1 cellular context compared by ENCODE assay signal in the genomic region with DNA sequence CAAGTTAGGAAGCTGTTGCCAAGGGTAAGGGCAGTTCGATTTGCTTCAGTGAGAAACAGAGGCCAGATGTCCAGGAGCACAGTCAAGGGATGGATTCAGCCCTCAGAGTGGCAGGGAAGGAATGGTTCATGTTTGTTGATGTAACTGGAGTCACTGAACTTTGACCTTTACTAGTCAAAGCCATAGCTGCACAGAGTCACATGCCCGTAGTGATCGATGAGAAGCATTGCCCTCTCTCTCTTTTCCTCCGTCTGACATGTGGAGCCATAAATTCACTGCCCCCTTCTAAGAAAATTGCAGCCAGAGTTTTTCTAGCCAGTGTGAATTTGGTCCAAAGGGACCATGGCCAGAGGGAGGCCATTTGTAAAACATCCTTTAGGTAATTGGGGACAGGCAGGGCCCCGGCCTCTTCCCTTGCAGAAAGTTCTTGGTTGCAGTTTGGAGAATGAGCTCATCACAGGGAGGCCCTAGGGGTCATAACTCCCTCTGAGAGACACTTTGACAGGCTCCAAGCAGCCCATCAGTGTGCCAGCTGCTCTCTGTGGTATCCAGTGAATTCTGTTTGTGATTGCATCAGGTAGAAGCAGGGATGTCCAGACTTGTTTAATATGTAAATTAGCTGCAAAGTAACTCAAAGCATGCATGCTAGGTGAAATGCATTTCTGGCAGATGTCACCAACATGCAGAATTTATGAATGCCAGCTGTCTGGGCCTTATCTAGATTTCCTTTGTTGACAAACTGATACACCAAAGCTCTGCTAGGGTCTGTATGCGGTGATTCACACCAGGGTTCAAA.
TF ChIP-seq lines count a peak whose summit lies in the region.

No MANE protein-coding gene starts in this region.

TF ChIP-seq in HEK293, 187 proteins besides CTCF, POLR2A, EP300 and RAD21 (continued from another document):
- no peak for TF ChIP-seq ZNF362 (tag by site-specific recombination; IDR thresholded peaks at IDR 0.05)
